33 cellular contexts compared by ENCODE assay signal in genomic region chr13:71949441-71949840, GRCh38.
"Had no signal": no experiment of that assay in that cellular context is flagged by ENCODE, and none has a peak within 500 bp of the region (broad histone marks: within the 10 kb centered on the region; RNA-seq: fewer than 3 reads in every experiment).

No MANE protein-coding gene starts in this region.

- H3K27me3 ChIP-seq: adrenal gland, body of pancreas, brain microvascular endothelial cell, breast epithelium had no signal

- H3K27me3 Mint-ChIP-seq: activated CD4-positive, alpha-beta memory T cell treated with anti-CD3 and anti-CD28 coated beads, Interleukin-2, amount 10 ng/mL, durations not matched to agents 7 days and 5 days; activated CD4-positive, alpha-beta T cell treated with anti-CD3 and anti-CD28 coated beads, Interleukin-2, amount 10 ng/mL, durations not matched to agents 7 days and 5 days; activated CD8-positive, alpha-beta memory T cell treated with anti-CD3 and anti-CD28 coated beads, Interleukin-2, amount 10 ng/mL, durations not matched to agents 7 days and 5 days; activated naive CD8-positive, alpha-beta T cell treated with anti-CD3 and anti-CD28 coated beads for 36 hours; activated T-cell treated with anti-CD3 and anti-CD28 coated beads, Interleukin-2, amount 50 U/mL, for 24 hours; activated T-helper 17 cell treated with anti-CD3 and anti-CD28 coated beads, Interleukin-2, amount 50 U/mL, for 72 hours; T-cell; T-helper 17 cell had no signal

- H3K4me3 ChIP-seq: adrenal gland, body of pancreas, breast epithelium had no signal

- H3K27ac ChIP-seq: adrenal gland, body of pancreas, brain microvascular endothelial cell, breast epithelium, VCaP had no signal

- H3K36me3 ChIP-seq: adrenal gland, brain microvascular endothelial cell, breast epithelium had no signal

- H3K9me3 ChIP-seq: adrenal gland, body of pancreas, breast epithelium had no signal

- H3K9me3 Mint-ChIP-seq: activated CD4-positive, alpha-beta T cell treated with anti-CD3 and anti-CD28 coated beads, Interleukin-2, amount 10 ng/mL, durations not matched to agents 7 days and 5 days; activated naive CD8-positive, alpha-beta T cell treated with anti-CD3 and anti-CD28 coated beads for 36 hours; activated T-helper 1 cell treated with anti-CD3 and anti-CD28 coated beads, Interleukin-12 subunit alpha, Interleukin-12 subunit beta, Interleukin-2, Interleukin-4 antibody, amounts not matched to agents 30 ng/mL and 10 ng/mL and 1 ng/mL, durations not matched to agents 14 hours and 24 hours and 36 hours; activated T-helper 17 cell treated with anti-CD3 and anti-CD28 coated beads, Interleukin-2, amount 50 U/mL, for 72 hours had no signal

- H3K27ac Mint-ChIP-seq: activated CD4-positive, alpha-beta memory T cell treated with anti-CD3 and anti-CD28 coated beads, Interleukin-2, amount 10 ng/mL, durations not matched to agents 7 days and 5 days; activated CD4-positive, alpha-beta T cell treated with anti-CD3 and anti-CD28 coated beads for 36 hours; activated CD4-positive, alpha-beta T cell treated with anti-CD3 and anti-CD28 coated beads, Interleukin-2, amount 10 ng/mL, durations not matched to agents 7 days and 5 days; activated CD8-positive, alpha-beta memory T cell treated with anti-CD3 and anti-CD28 coated beads, Interleukin-2, amount 10 ng/mL, durations not matched to agents 7 days and 5 days; activated CD8-positive, alpha-beta T cell treated with anti-CD3 and anti-CD28 coated beads, Interleukin-2, amount 10 ng/mL, durations not matched to agents 7 days and 5 days; activated naive CD4-positive, alpha-beta T cell treated with anti-CD3 and anti-CD28 coated beads for 36 hours; activated naive CD4-positive, alpha-beta T cell treated with anti-CD3 and anti-CD28 coated beads, Interleukin-2, amount 50 U/mL, for 72 hours; activated naive CD8-positive, alpha-beta T cell treated with anti-CD3 and anti-CD28 coated beads for 36 hours; activated T-cell treated with anti-CD3 and anti-CD28 coated beads, Interleukin-2, amount 50 U/mL, for 24 hours; activated T-helper 1 cell treated with anti-CD3 and anti-CD28 coated beads, Interleukin-12 subunit alpha, Interleukin-12 subunit beta, Interleukin-2, Interleukin-4 antibody, amounts not matched to agents 30 ng/mL and 10 ng/mL and 1 ng/mL, durations not matched to agents 14 hours and 24 hours and 36 hours; activated T-helper 17 cell treated with anti-CD3 and anti-CD28 coated beads, Interleukin-2, amount 50 U/mL, for 72 hours; T-cell; T-helper 17 cell had no signal

- H3K4me1 Mint-ChIP-seq: activated CD4-positive, alpha-beta memory T cell treated with anti-CD3 and anti-CD28 coated beads, Interleukin-2, amount 10 ng/mL, durations not matched to agents 7 days and 5 days; activated CD4-positive, alpha-beta T cell treated with anti-CD3 and anti-CD28 coated beads for 36 hours; activated CD4-positive, alpha-beta T cell treated with anti-CD3 and anti-CD28 coated beads, Interleukin-2, amount 10 ng/mL, durations not matched to agents 7 days and 5 days; activated CD8-positive, alpha-beta memory T cell treated with anti-CD3 and anti-CD28 coated beads, Interleukin-2, amount 10 ng/mL, durations not matched to agents 7 days and 5 days; activated naive CD8-positive, alpha-beta T cell treated with anti-CD3 and anti-CD28 coated beads for 36 hours; activated T-helper 17 cell treated with anti-CD3 and anti-CD28 coated beads, Interleukin-2, amount 50 U/mL, for 72 hours; T-cell; T-helper 17 cell had no signal

- ATAC-seq: activated CD4-positive, alpha-beta T cell treated with anti-CD3 and anti-CD28 coated beads for 36 hours; activated CD4-positive, CD25-positive, alpha-beta regulatory T cell treated with anti-CD3 and anti-CD28 coated beads, Interleukin-2, amount 50 U/mL, for 24 hours; activated CD8-positive, alpha-beta memory T cell treated with anti-CD3 and anti-CD28 coated beads, Interleukin-2, amount 10 ng/mL, durations not matched to agents 7 days and 5 days; activated CD8-positive, alpha-beta T cell treated with anti-CD3 and anti-CD28 coated beads, Interleukin-2, amount 10 ng/mL, durations not matched to agents 7 days and 5 days; activated naive CD4-positive, alpha-beta T cell treated with anti-CD3 and anti-CD28 coated beads, Interleukin-2, amount 50 U/mL, for 72 hours; activated T-helper 17 cell treated with anti-CD3 and anti-CD28 coated beads, Interleukin-2, amount 50 U/mL, for 72 hours; body of pancreas; T-cell; T-helper 17 cell had no signal

- H3K4me3 Mint-ChIP-seq: activated CD4-positive, alpha-beta memory T cell treated with anti-CD3 and anti-CD28 coated beads, Interleukin-2, amount 10 ng/mL, durations not matched to agents 7 days and 5 days; activated CD4-positive, alpha-beta T cell treated with anti-CD3 and anti-CD28 coated beads for 36 hours; activated CD4-positive, alpha-beta T cell treated with anti-CD3 and anti-CD28 coated beads, Interleukin-2, amount 10 ng/mL, durations not matched to agents 7 days and 5 days; activated CD8-positive, alpha-beta memory T cell treated with anti-CD3 and anti-CD28 coated beads, Interleukin-2, amount 10 ng/mL, durations not matched to agents 7 days and 5 days; activated CD8-positive, alpha-beta T cell treated with anti-CD3 and anti-CD28 coated beads, Interleukin-2, amount 10 ng/mL, durations not matched to agents 7 days and 5 days; activated naive CD4-positive, alpha-beta T cell treated with anti-CD3 and anti-CD28 coated beads for 36 hours; activated naive CD8-positive, alpha-beta T cell treated with anti-CD3 and anti-CD28 coated beads for 36 hours; activated T-cell treated with anti-CD3 and anti-CD28 coated beads, Interleukin-2, amount 50 U/mL, for 24 hours; activated T-helper 1 cell treated with anti-CD3 and anti-CD28 coated beads, Interleukin-12 subunit alpha, Interleukin-12 subunit beta, Interleukin-2, Interleukin-4 antibody, amounts not matched to agents 30 ng/mL and 10 ng/mL and 1 ng/mL, durations not matched to agents 14 hours and 24 hours and 36 hours; activated T-helper 17 cell treated with anti-CD3 and anti-CD28 coated beads, Interleukin-2, amount 50 U/mL, for 72 hours; T-cell; T-helper 17 cell had no signal

- DNase-seq: activated CD4-positive, alpha-beta memory T cell treated with anti-CD3 and anti-CD28 coated beads, Interleukin-2, amount 10 ng/mL, durations not matched to agents 7 days and 5 days; activated CD4-positive, alpha-beta T cell treated with anti-CD3 and anti-CD28 coated beads for 1 hour; activated CD4-positive, alpha-beta T cell treated with anti-CD3 and anti-CD28 coated beads for 36 hours; activated CD4-positive, alpha-beta T cell treated with anti-CD3 and anti-CD28 coated beads for 48 hours; activated CD4-positive, alpha-beta T cell treated with anti-CD3 and anti-CD28 coated beads, Interleukin-2, amount 10 ng/mL, durations not matched to agents 7 days and 5 days; activated CD4-positive, alpha-beta T cell treated with anti-CD3 and anti-CD28 coated beads, Interleukin-2, amount 50 U/mL, for 48 hours; activated CD4-positive, CD25-positive, alpha-beta regulatory T cell; activated CD8-positive, alpha-beta memory T cell treated with anti-CD3 and anti-CD28 coated beads for 24 hours; activated CD8-positive, alpha-beta memory T cell treated with anti-CD3 and anti-CD28 coated beads, Interleukin-2, amount 10 ng/mL, durations not matched to agents 7 days and 5 days; activated CD8-positive, alpha-beta memory T cell treated with anti-CD3 and anti-CD28 coated beads, Interleukin-2, amount 50 U/mL, for 48 hours; activated CD8-positive, alpha-beta T cell treated with anti-CD3 and anti-CD28 coated beads, Interleukin-2, amount 10 ng/mL, durations not matched to agents 7 days and 5 days; activated effector memory CD4-positive, alpha-beta T cell treated with anti-CD3 and anti-CD28 coated beads, Interleukin-2, amount 50 U/mL, for 16 hours; activated gamma-delta T cell treated with Interleukin-2 at 50 U/mL for 16 hours; activated naive CD4-positive, alpha-beta T cell; activated naive CD4-positive, alpha-beta T cell treated with anti-CD3 and anti-CD28 coated beads for 36 hours; activated naive CD4-positive, alpha-beta T cell treated with anti-CD3 and anti-CD28 coated beads, Interleukin-2, amount 50 U/mL, for 16 hours; activated naive CD8-positive, alpha-beta T cell treated with anti-CD3 and anti-CD28 coated beads for 36 hours; activated T-cell treated with anti-CD3 and anti-CD28 coated beads, Interleukin-2, amount 50 U/mL, for 24 hours; activated T-cell treated with anti-CD3 and anti-CD28 coated beads, Interleukin-2, amount 50 U/mL, for 48 hours; adrenal gland; amniotic stem cell; aorta; body of pancreas; brain microvascular endothelial cell; central memory CD4-positive, alpha-beta T cell; T-cell; T-helper 17 cell had no signal

- H3K36me3 Mint-ChIP-seq: activated CD8-positive, alpha-beta memory T cell treated with anti-CD3 and anti-CD28 coated beads, Interleukin-2, amount 10 ng/mL, durations not matched to agents 7 days and 5 days; activated naive CD4-positive, alpha-beta T cell treated with anti-CD3 and anti-CD28 coated beads, Interleukin-2, amount 50 U/mL, for 72 hours; activated naive CD8-positive, alpha-beta T cell treated with anti-CD3 and anti-CD28 coated beads for 36 hours; T-cell had no signal

- H3K4me1 ChIP-seq: adrenal gland, body of pancreas, breast epithelium had no signal
